ENCODE assay signal across 40 cellular contexts in the genomic region with DNA sequence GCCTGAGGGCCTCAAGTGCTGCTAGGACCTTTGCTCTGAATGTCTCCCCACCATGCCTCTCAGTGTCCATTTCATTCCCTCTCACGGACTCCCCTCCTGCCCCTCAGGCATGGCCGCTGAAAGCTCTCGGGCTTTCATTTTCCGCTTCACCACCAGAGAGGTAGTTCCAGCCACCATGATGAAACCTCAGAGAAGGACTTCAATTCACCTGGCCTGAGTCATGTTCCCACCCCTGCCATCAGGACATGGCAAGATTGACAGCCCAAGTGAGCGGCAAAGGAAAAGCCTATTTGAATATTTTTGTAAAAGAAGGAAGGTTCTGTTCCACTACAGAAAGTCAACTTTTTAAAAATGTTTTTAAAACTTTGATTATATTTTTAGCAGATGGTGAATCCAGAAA.
"Had no signal": no experiment of that assay in that cellular context is flagged by ENCODE, and none has a peak within 500 bp of the region (broad histone marks: within the 10 kb centered on the region; RNA-seq: fewer than 3 reads in every experiment).

No MANE protein-coding gene starts in this region.

- H3K27ac ChIP-seq: adrenal gland, ascending aorta, body of pancreas, brain microvascular endothelial cell, breast epithelium, cardiac muscle cell had no signal

- H3K9me3 ChIP-seq: adrenal gland, body of pancreas had no signal

- H3K27me3 ChIP-seq: adrenal gland, ascending aorta, body of pancreas, brain microvascular endothelial cell, breast epithelium, cardiac muscle cell had no signal

- ATAC-seq: activated naive CD4-positive, alpha-beta T cell treated with anti-CD3 and anti-CD28 coated beads, Interleukin-2, amount 50 U/mL, for 72 hours; activated naive CD8-positive, alpha-beta T cell treated with anti-CD3 and anti-CD28 coated beads, Interleukin-2, amount 50 U/mL, for 24 hours; activated T-cell treated with anti-CD3 and anti-CD28 coated beads, Interleukin-2, amount 50 U/mL, for 4 hours; activated T-cell treated with anti-CD3 and anti-CD28 coated beads, Interleukin-2, amount 50 U/mL, for 72 hours; activated T-helper 17 cell treated with anti-CD3 and anti-CD28 coated beads, Interleukin-2, amount 50 U/mL, for 72 hours; body of pancreas had no signal

- H3K4me3 Mint-ChIP-seq: activated naive CD4-positive, alpha-beta T cell treated with anti-CD3 and anti-CD28 coated beads for 36 hours; activated naive CD4-positive, alpha-beta T cell treated with anti-CD3 and anti-CD28 coated beads, Interleukin-2, amount 10 ng/mL, durations not matched to agents 7 days and 5 days; activated naive CD4-positive, alpha-beta T cell treated with anti-CD3 and anti-CD28 coated beads, Interleukin-2, amount 50 U/mL, for 24 hours; activated naive CD8-positive, alpha-beta T cell; activated naive CD8-positive, alpha-beta T cell treated with anti-CD3 and anti-CD28 coated beads for 36 hours; activated naive CD8-positive, alpha-beta T cell treated with anti-CD3 and anti-CD28 coated beads, Interleukin-2, amount 10 ng/mL, durations not matched to agents 7 days and 5 days; activated naive CD8-positive, alpha-beta T cell treated with anti-CD3 and anti-CD28 coated beads, Interleukin-2, amount 50 U/mL, for 24 hours; activated T-cell treated with anti-CD3 and anti-CD28 coated beads, Interleukin-2, amount 50 U/mL, for 24 hours; activated T-cell treated with anti-CD3 and anti-CD28 coated beads, Interleukin-2, amount 50 U/mL, for 4 hours; activated T-cell treated with anti-CD3 and anti-CD28 coated beads, Interleukin-2, amount 50 U/mL, for 72 hours; activated T-helper 1 cell treated with anti-CD3 and anti-CD28 coated beads, Interleukin-12 subunit alpha, Interleukin-12 subunit beta, Interleukin-2, Interleukin-4 antibody, amounts not matched to agents 30 ng/mL and 10 ng/mL and 1 ng/mL, durations not matched to agents 14 hours and 24 hours and 36 hours; activated T-helper 17 cell treated with anti-CD3 and anti-CD28 coated beads, Interleukin-2, amount 50 U/mL, for 72 hours; brain; central memory CD8-positive, alpha-beta T cell had no signal

- H3K4me3 ChIP-seq: adrenal gland, ascending aorta, body of pancreas, breast epithelium, cardiac muscle cell had no signal

- FAIRE-seq: astrocyte, bronchial epithelial cell had no signal

- H3K36me3 ChIP-seq: adrenal gland, ascending aorta, brain microvascular endothelial cell, breast epithelium, cardiac muscle cell had no signal

- H3K27me3 Mint-ChIP-seq: activated naive CD4-positive, alpha-beta T cell treated with anti-CD3 and anti-CD28 coated beads, Interleukin-2, amount 10 ng/mL, durations not matched to agents 7 days and 5 days; activated naive CD4-positive, alpha-beta T cell treated with anti-CD3 and anti-CD28 coated beads, Interleukin-2, amount 50 U/mL, for 24 hours; activated naive CD8-positive, alpha-beta T cell; activated naive CD8-positive, alpha-beta T cell treated with anti-CD3 and anti-CD28 coated beads for 36 hours; activated naive CD8-positive, alpha-beta T cell treated with anti-CD3 and anti-CD28 coated beads, Interleukin-2, amount 10 ng/mL, durations not matched to agents 7 days and 5 days; activated naive CD8-positive, alpha-beta T cell treated with anti-CD3 and anti-CD28 coated beads, Interleukin-2, amount 50 U/mL, for 24 hours; activated T-cell treated with anti-CD3 and anti-CD28 coated beads, Interleukin-2, amount 50 U/mL, for 24 hours; central memory CD8-positive, alpha-beta T cell had no signal

- H3K9me3 Mint-ChIP-seq: activated naive CD4-positive, alpha-beta T cell treated with anti-CD3 and anti-CD28 coated beads, Interleukin-2, amount 10 ng/mL, durations not matched to agents 7 days and 5 days; activated naive CD8-positive, alpha-beta T cell treated with anti-CD3 and anti-CD28 coated beads, Interleukin-2, amount 10 ng/mL, durations not matched to agents 7 days and 5 days; activated T-cell treated with anti-CD3 and anti-CD28 coated beads, Interleukin-2, amount 50 U/mL, for 4 hours; activated T-helper 17 cell treated with anti-CD3 and anti-CD28 coated beads, Interleukin-2, amount 50 U/mL, for 72 hours had no signal

- H3K4me1 ChIP-seq: adrenal gland, ascending aorta, body of pancreas, breast epithelium had no signal

- H3K4me1 Mint-ChIP-seq: activated naive CD4-positive, alpha-beta T cell treated with anti-CD3 and anti-CD28 coated beads, Interleukin-2, amount 10 ng/mL, durations not matched to agents 7 days and 5 days; activated naive CD4-positive, alpha-beta T cell treated with anti-CD3 and anti-CD28 coated beads, Interleukin-2, amount 50 U/mL, for 24 hours; activated naive CD8-positive, alpha-beta T cell treated with anti-CD3 and anti-CD28 coated beads for 36 hours; activated naive CD8-positive, alpha-beta T cell treated with anti-CD3 and anti-CD28 coated beads, Interleukin-2, amount 10 ng/mL, durations not matched to agents 7 days and 5 days; activated naive CD8-positive, alpha-beta T cell treated with anti-CD3 and anti-CD28 coated beads, Interleukin-2, amount 50 U/mL, for 24 hours; activated T-helper 17 cell treated with anti-CD3 and anti-CD28 coated beads, Interleukin-2, amount 50 U/mL, for 72 hours; brain; central memory CD8-positive, alpha-beta T cell had no signal

- H3K27ac Mint-ChIP-seq: activated naive CD4-positive, alpha-beta T cell treated with anti-CD3 and anti-CD28 coated beads for 36 hours; activated naive CD4-positive, alpha-beta T cell treated with anti-CD3 and anti-CD28 coated beads, Interleukin-2, amount 10 ng/mL, durations not matched to agents 7 days and 5 days; activated naive CD4-positive, alpha-beta T cell treated with anti-CD3 and anti-CD28 coated beads, Interleukin-2, amount 50 U/mL, for 24 hours; activated naive CD4-positive, alpha-beta T cell treated with anti-CD3 and anti-CD28 coated beads, Interleukin-2, amount 50 U/mL, for 72 hours; activated naive CD8-positive, alpha-beta T cell; activated naive CD8-positive, alpha-beta T cell treated with anti-CD3 and anti-CD28 coated beads for 36 hours; activated naive CD8-positive, alpha-beta T cell treated with anti-CD3 and anti-CD28 coated beads, Interleukin-2, amount 10 ng/mL, durations not matched to agents 7 days and 5 days; activated naive CD8-positive, alpha-beta T cell treated with anti-CD3 and anti-CD28 coated beads, Interleukin-2, amount 50 U/mL, for 24 hours; activated T-cell treated with anti-CD3 and anti-CD28 coated beads, Interleukin-2, amount 50 U/mL, for 24 hours; activated T-cell treated with anti-CD3 and anti-CD28 coated beads, Interleukin-2, amount 50 U/mL, for 72 hours; activated T-helper 1 cell treated with anti-CD3 and anti-CD28 coated beads, Interleukin-12 subunit alpha, Interleukin-12 subunit beta, Interleukin-2, Interleukin-4 antibody, amounts not matched to agents 30 ng/mL and 10 ng/mL and 1 ng/mL, durations not matched to agents 14 hours and 24 hours and 36 hours; activated T-helper 17 cell treated with anti-CD3 and anti-CD28 coated beads, Interleukin-2, amount 50 U/mL, for 72 hours; activated T-helper 2 cell treated with anti-CD3 and anti-CD28 coated beads, Interferon-gamma antibody, Interleukin-2, Interleukin-4, amounts not matched to agents 10 μg/mL and 5 μg/mL and 100 μg/mL, durations not matched to agents 14 hours and 24 hours and 36 hours; brain had no signal

- H3K36me3 Mint-ChIP-seq: activated naive CD4-positive, alpha-beta T cell treated with anti-CD3 and anti-CD28 coated beads, Interleukin-2, amount 10 ng/mL, durations not matched to agents 7 days and 5 days; activated naive CD4-positive, alpha-beta T cell treated with anti-CD3 and anti-CD28 coated beads, Interleukin-2, amount 50 U/mL, for 24 hours; activated naive CD4-positive, alpha-beta T cell treated with anti-CD3 and anti-CD28 coated beads, Interleukin-2, amount 50 U/mL, for 72 hours; activated naive CD8-positive, alpha-beta T cell; activated naive CD8-positive, alpha-beta T cell treated with anti-CD3 and anti-CD28 coated beads for 36 hours; activated naive CD8-positive, alpha-beta T cell treated with anti-CD3 and anti-CD28 coated beads, Interleukin-2, amount 10 ng/mL, durations not matched to agents 7 days and 5 days; brain had no signal

- DNase-seq: activated effector memory CD4-positive, alpha-beta T cell treated with anti-CD3 and anti-CD28 coated beads, Interleukin-2, amount 50 U/mL, for 16 hours; activated effector memory CD4-positive, alpha-beta T cell treated with Interleukin-2 at 50 U/mL for 16 hours; activated gamma-delta T cell; activated gamma-delta T cell treated with Interleukin-2 at 50 U/mL for 16 hours; activated naive CD4-positive, alpha-beta T cell; activated naive CD4-positive, alpha-beta T cell treated with anti-CD3 and anti-CD28 coated beads for 36 hours; activated naive CD4-positive, alpha-beta T cell treated with anti-CD3 and anti-CD28 coated beads, Interleukin-2, amount 10 ng/mL, durations not matched to agents 7 days and 5 days; activated naive CD4-positive, alpha-beta T cell treated with anti-CD3 and anti-CD28 coated beads, Interleukin-2, amount 50 U/mL, for 16 hours; activated naive CD4-positive, alpha-beta T cell treated with Interleukin-2 at 50 U/mL for 16 hours; activated naive CD8-positive, alpha-beta T cell treated with anti-CD3 and anti-CD28 coated beads for 36 hours; activated naive CD8-positive, alpha-beta T cell treated with anti-CD3 and anti-CD28 coated beads, Interleukin-2, amount 10 ng/mL, durations not matched to agents 7 days and 5 days; activated naive CD8-positive, alpha-beta T cell treated with anti-CD3 and anti-CD28 coated beads, Interleukin-2, amount 50 U/mL, for 24 hours; activated T-cell treated with anti-CD3 and anti-CD28 coated beads, Interleukin-2, amount 50 U/mL, for 1 hour; activated T-cell treated with anti-CD3 and anti-CD28 coated beads, Interleukin-2, amount 50 U/mL, for 24 hours; activated T-cell treated with anti-CD3 and anti-CD28 coated beads, Interleukin-2, amount 50 U/mL, for 4 hours; activated T-cell treated with anti-CD3 and anti-CD28 coated beads, Interleukin-2, amount 50 U/mL, for 48 hours; activated T-cell treated with anti-CD3 and anti-CD28 coated beads, Interleukin-2, amount 50 U/mL, for 72 hours; adrenal gland; amniotic stem cell; amygdala; anterior cingulate cortex; aorta; body of pancreas; brain microvascular endothelial cell; caudate nucleus; central memory CD4-positive, alpha-beta T cell; cerebellar nuclear complex had no signal
